8 cellular contexts compared by ENCODE assay signal in genomic region chr17:15090533-15090932, GRCh38.
"Had no signal": no experiment of that assay in that cellular context is flagged by ENCODE, and none has a peak within 500 bp of the region (broad histone marks: within the 10 kb centered on the region; RNA-seq: fewer than 3 reads in every experiment).

No MANE protein-coding gene starts in this region.

- ATAC-seq: GM12878 had no signal

- DNase-seq: GDM1, GF-D8 had no signal

- H3K4me3 ChIP-seq: GM12878 had no signal

- FAIRE-seq: G401.6, GM12878, GM12891, GM12892, GM18507, GM19239 had no signal
